Comparison of ENCODE assay signal across 1 cellular context in genomic region chr17:17814162-17815061, GRCh38.
TF ChIP-seq lines count a peak whose summit lies in the region.

No MANE protein-coding gene starts in this region.

TF ChIP-seq in SK-N-SH, 30 proteins besides CTCF, POLR2A, EP300 and RAD21 (continued from another document):
- no peak for TF ChIP-seq TEAD4 (IDR thresholded peaks at IDR 0.05; ENCODE audit: borderline replicate concordance, insufficient read depth)
